ENCODE assay signal across 21 cellular contexts in the genomic region with DNA sequence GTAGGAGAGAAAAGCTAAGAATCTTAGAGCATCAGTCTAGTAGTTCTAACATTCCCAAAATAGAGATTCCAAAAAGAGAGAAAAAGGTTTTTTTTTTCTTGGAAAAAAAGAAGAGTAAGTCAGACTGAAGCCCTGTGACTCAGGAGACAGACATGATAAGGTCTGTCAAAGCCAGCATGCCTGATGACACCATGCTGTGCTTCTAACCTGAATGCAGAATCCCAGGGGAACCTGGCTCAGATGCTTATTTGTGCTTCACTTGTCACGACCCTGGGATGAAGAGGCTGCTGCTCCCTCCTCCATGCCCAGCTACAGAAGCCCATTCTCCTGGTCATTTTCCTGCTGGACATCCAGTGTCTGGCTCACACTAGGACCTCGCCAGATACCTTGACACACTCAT. TPM values are rescaled to one million over a fixed set of nuclear protein-coding genes. Genes with fewer than 3 reads are reported as not detected.
"Had no signal": no experiment of that assay in that cellular context is flagged by ENCODE, and none has a peak within 500 bp of the region (broad histone marks: within the 10 kb centered on the region; RNA-seq: fewer than 3 reads in every experiment).

No MANE protein-coding gene starts in this region.

- H3K36me3 Mint-ChIP-seq: activated CD4-positive, alpha-beta memory T cell treated with anti-CD3 and anti-CD28 coated beads for 36 hours; activated naive CD8-positive, alpha-beta T cell treated with anti-CD3 and anti-CD28 coated beads for 36 hours had no signal

- H3K27me3 Mint-ChIP-seq: activated naive CD8-positive, alpha-beta T cell treated with anti-CD3 and anti-CD28 coated beads for 36 hours had no signal

- H3K4me1 ChIP-seq: left ventricle myocardium inferior, thyroid gland, vagina had no signal

- DNase-seq: activated CD4-positive, alpha-beta memory T cell treated with anti-CD3 and anti-CD28 coated beads for 36 hours; activated CD4-positive, alpha-beta T cell treated with anti-CD3 and anti-CD28 coated beads for 1 hour; activated gamma-delta T cell; activated naive CD8-positive, alpha-beta T cell treated with anti-CD3 and anti-CD28 coated beads for 36 hours; activated T-cell treated with anti-CD3 and anti-CD28 coated beads, Interleukin-2, amount 50 U/mL, for 48 hours; brain microvascular endothelial cell; hypothalamus; left ventricle myocardium inferior; mesenchymal stem cell; stimulated activated CD4-positive, alpha-beta T cell treated with anti-CD3 and anti-CD28 coated beads, Interleukin-4, amount 100 ng/mL, for 4 hours; thyroid gland had no signal

- ATAC-seq: esophagus mucosa had no signal

- H3K27me3 ChIP-seq: brain microvascular endothelial cell, thyroid gland, vagina had no signal

- H3K9me3 ChIP-seq: left ventricle myocardium inferior, thyroid gland, vagina had no signal

- H3K4me3 ChIP-seq: left ventricle myocardium inferior, thyroid gland, vagina had no signal

- H3K4me1 Mint-ChIP-seq: activated naive CD8-positive, alpha-beta T cell treated with anti-CD3 and anti-CD28 coated beads for 36 hours; nephron had no signal

- H3K4me3 Mint-ChIP-seq: activated CD4-positive, alpha-beta memory T cell treated with anti-CD3 and anti-CD28 coated beads for 36 hours; activated naive CD8-positive, alpha-beta T cell treated with anti-CD3 and anti-CD28 coated beads for 36 hours; nephron; T-helper 2 cell treated with Interferon-gamma antibody and Interleukin-4, amounts not matched to agents 5 μg/mL and 100 μg/mL, for 36 hours had no signal

- H3K9me3 Mint-ChIP-seq: activated CD4-positive, alpha-beta memory T cell treated with anti-CD3 and anti-CD28 coated beads for 36 hours; activated naive CD8-positive, alpha-beta T cell treated with anti-CD3 and anti-CD28 coated beads for 36 hours; nephron; T-helper 2 cell treated with Interferon-gamma antibody and Interleukin-4, amounts not matched to agents 5 μg/mL and 100 μg/mL, for 36 hours had no signal

- H3K27ac ChIP-seq: brain microvascular endothelial cell, left ventricle myocardium inferior, thyroid gland, vagina had no signal

- H3K27ac Mint-ChIP-seq: activated CD4-positive, alpha-beta memory T cell treated with anti-CD3 and anti-CD28 coated beads for 36 hours; activated naive CD8-positive, alpha-beta T cell treated with anti-CD3 and anti-CD28 coated beads for 36 hours; nephron; T-helper 2 cell treated with Interferon-gamma antibody and Interleukin-4, amounts not matched to agents 5 μg/mL and 100 μg/mL, for 36 hours had no signal

- H3K36me3 ChIP-seq: brain microvascular endothelial cell, left ventricle myocardium inferior, thyroid gland, vagina had no signal

RNA-seq across cellular contexts. Expression of a gene that starts 44.3 kb away (rescaled TPM):
- total RNA-seq: activated CD4-positive, alpha-beta memory T cell treated with anti-CD3 and anti-CD28 coated beads for 36 hours; activated naive CD8-positive, alpha-beta T cell treated with anti-CD3 and anti-CD28 coated beads for 36 hours; chondrocyte; dermis microvascular lymphatic vessel endothelial cell; esophagus mucosa; glomerular endothelial cell; left ventricle myocardium inferior; osteocyte; pulmonary artery endothelial cell had no signal
- polyA plus RNA-seq: keratinocyte had no signal
